In genomic region chr17:73261952-73262675, GRCh38 we compare ENCODE assay signal across 1 cellular context.
TF ChIP-seq lines count a peak whose summit lies in the region.

No MANE protein-coding gene starts in this region.

TF ChIP-seq in HepG2, 621 proteins besides CTCF, POLR2A, EP300 and RAD21 (continued from another document):
- TF ChIP-seq SNAPC5 (CRISPR knock-in tag; IDR thresholded peaks at IDR 0.05; ENCODE audit: borderline replicate concordance) (no peak), HNF4G (IDR thresholded peaks at IDR 0.05; ENCODE audit: borderline replicate concordance, low read depth, low read length) (peak; percentile 42; the same call in 1 of the 2 replicates), HNF4G (CRISPR knock-in tag; IDR thresholded peaks at IDR 0.05; ENCODE audit: borderline replicate concordance, low read depth) (0 out of 2 replicates have a peak, but pooled peaks have one; percentile 6), MNT (IDR thresholded peaks at IDR 0.05) (peak; percentile 18; the same call in 1 of the 2 replicates), KDM5A (IDR thresholded peaks at IDR 0.05; ENCODE audit: borderline replicate concordance, low read length) (0 out of 2 replicates have a peak, but pooled peaks have one; percentile 27), RXRA (CRISPR knock-in tag; IDR thresholded peaks at IDR 0.05) (peak; percentile 86), TAF15 (IDR thresholded peaks at IDR 0.05; ENCODE audit: low read depth, low read length, poor library complexity, severe bottlenecking) (no peak), ZNF567 (CRISPR knock-in tag; IDR thresholded peaks at IDR 0.05; ENCODE audit: borderline replicate concordance) (peak; percentile 82; the same call in 1 of the 2 replicates), DMAP1 (CRISPR knock-in tag; IDR thresholded peaks at IDR 0.05) (peak; percentile 76; the same call in 1 of the 2 replicates), TCF7L2 (IDR thresholded peaks at IDR 0.05; ENCODE audit: low read depth, low read length) (no peak), KIAA2018 (CRISPR knock-in tag; IDR thresholded peaks at IDR 0.05; ENCODE audit: borderline replicate concordance) (no peak), HOXA3 (CRISPR knock-in tag; IDR thresholded peaks at IDR 0.05) (peak; percentile 73), PREB (CRISPR knock-in tag; IDR thresholded peaks at IDR 0.05) (no peak; the same call in 1 of the 2 replicates), HBP1 (CRISPR knock-in tag; IDR thresholded peaks at IDR 0.05; ENCODE audit: low read depth) (no peak; the same call in 1 of the 2 replicates), THAP9 (CRISPR knock-in tag; IDR thresholded peaks at IDR 0.05; ENCODE audit: borderline replicate concordance) (peak; percentile 75), RBFOX2 (IDR thresholded peaks at IDR 0.05; ENCODE audit: low read depth, low read length) (peak; percentile 73), ELF3 (CRISPR knock-in tag; IDR thresholded peaks at IDR 0.05) (no peak; the same call in none of the 2 replicates), TRIM24 (CRISPR knock-in tag; IDR thresholded peaks at IDR 0.05) (no peak), SATB2 (CRISPR knock-in tag; IDR thresholded peaks at IDR 0.05) (0 out of 2 replicates have a peak, but pooled peaks have one; percentile 46), HOXA9 (CRISPR knock-in tag; IDR thresholded peaks at IDR 0.05; ENCODE audit: borderline replicate concordance) (no peak), CSRNP1 (CRISPR knock-in tag; IDR thresholded peaks at IDR 0.05) (peak; percentile 54; the same call in 1 of the 2 replicates), HOXD1 (CRISPR knock-in tag; IDR thresholded peaks at IDR 0.05) (no peak; the same call in none of the 2 replicates), ZNF747 (CRISPR knock-in tag; IDR thresholded peaks at IDR 0.05; ENCODE audit: borderline replicate concordance) (peak; percentile 70; the same call in 1 of the 2 replicates), TRIM22 (IDR thresholded peaks at IDR 0.05) (no peak)
